Comparison of ENCODE assay signal across 8 cellular contexts in genomic region chr6:31794866-31795615, GRCh38. TPM values are rescaled to one million over a fixed set of nuclear protein-coding genes. Genes with fewer than 3 reads are reported as not detected.
DNase-seq lines count a peak whose midpoint lies in the region; ATAC-seq and TF ChIP-seq lines count a peak whose summit lies in the region.

No MANE protein-coding gene starts in this region.

- in situ Hi-C loops in transverse colon (cut with MboI; ENCODE audit: low pct_ligation_motif_present in 1 of 4, low pct_unique_long_range_greater_than_20kb in 1 of 4, low sequenced_read_pairs in 3 of 4) = no loop called here

- H3K4me3 Mint-ChIP-seq in CD4-positive, CD25-positive, alpha-beta regulatory T cell = peak overlapping the region; percentile 91 to 100 (median 98)
- peak overlapping the region; percentile 99 for H3K4me3 Mint-ChIP-seq in chondrocyte (ENCODE audit: unreplicated experiment)

- peaks cover 9 to 61% (median 36%) of the 10 kb centered on the region in 4 donors for H3K4me1 Mint-ChIP-seq in CD4-positive, CD25-positive, alpha-beta regulatory T cell
- peaks cover 25% of the 10 kb centered on the region for H3K4me1 Mint-ChIP-seq in chondrocyte (ENCODE audit: low read depth)

- DNase-seq in CD4-positive, CD25-positive, alpha-beta regulatory T cell = no peak
- peak; percentile 33 for DNase-seq in NCI-H226
- peak; percentile 87 for DNase-seq in chondrocyte (ENCODE audit: low spot score)
- DNase-seq in lower lobe of right lung = no peak
- no peak for DNase-seq in transverse colon
- DNase-seq in middle frontal gyrus (ENCODE audit: extremely low spot score, low spot score) = no peak

- peaks cover 0 to 2% (median 0%) of the 10 kb centered on the region in 7 donors for H3K9me3 Mint-ChIP-seq in CD4-positive, CD25-positive, alpha-beta regulatory T cell
- no peaks in the 10 kb centered on the region for H3K9me3 Mint-ChIP-seq in chondrocyte (ENCODE audit: low read depth)

- ATAC-seq in CD4-positive, CD25-positive, alpha-beta regulatory T cell (ENCODE audit: low read depth in 2 of 2) = no peak
- ATAC-seq in GM21390 (IDR thresholded peaks at IDR 0.05; ENCODE audit: unreplicated experiment) (peak; percentile 20), lower lobe of right lung (peak; percentile 3 to 49), HG02852 (IDR thresholded peaks at IDR 0.05; ENCODE audit: unreplicated experiment) (no peak)

- no peak for TF ChIP-seq POLR2A in transverse colon (IDR thresholded peaks at IDR 0.05)

- no peaks in the 10 kb centered on the region for H3K27me3 ChIP-seq in CD4-positive, CD25-positive, alpha-beta regulatory T cell (ENCODE audit: control insufficient read depth, insufficient read depth, low read length)
- no peaks in the 10 kb centered on the region for H3K27me3 ChIP-seq in lower lobe of right lung (ENCODE audit: low read depth)
- no peaks in the 10 kb centered on the region for H3K27me3 ChIP-seq in transverse colon

- H3K27ac ChIP-seq in CD4-positive, CD25-positive, alpha-beta regulatory T cell (ENCODE audit: insufficient read depth, low read length, poor library complexity, severe bottlenecking) = peak overlapping the region; percentile 90
- peak overlapping the region; percentile 98 for H3K27ac ChIP-seq in lower lobe of right lung
- H3K27ac ChIP-seq in transverse colon = peak overlapping the region; percentile 93 to 97 (median 95)

- no peak for TF ChIP-seq EP300 in transverse colon (IDR thresholded peaks at IDR 0.05; ENCODE audit: low read depth)

- TF ChIP-seq CTCF in chondrocyte (IDR thresholded peaks at IDR 0.05) = no peak
- no peak for TF ChIP-seq CTCF in lower lobe of right lung (IDR thresholded peaks at IDR 0.05)
- TF ChIP-seq CTCF in transverse colon (IDR thresholded peaks at IDR 0.05) = no peak

- H3K27ac Mint-ChIP-seq in CD4-positive, CD25-positive, alpha-beta regulatory T cell = peak overlapping the region; percentile 99
- peak overlapping the region; percentile 100 for H3K27ac Mint-ChIP-seq in chondrocyte (ENCODE audit: unreplicated experiment)

- intact Hi-C loops in lower lobe of right lung (cut with DNase I) (no loop called here), transverse colon (cut with DNase I; ENCODE audit: low total_unique reads) (no loop called here)

- peaks cover 8% of the 10 kb centered on the region for H3K36me3 ChIP-seq in CD4-positive, CD25-positive, alpha-beta regulatory T cell (ENCODE audit: control insufficient read depth, insufficient read depth, low read length)
- H3K36me3 ChIP-seq in lower lobe of right lung (peaks cover 32% of the 10 kb centered on the region), transverse colon (peaks cover 0 to 7% (median 3%) of the 10 kb centered on the region in 4 donors)

- peak overlapping the region; percentile 80 for H3K4me3 ChIP-seq in CD4-positive, CD25-positive, alpha-beta regulatory T cell (ENCODE audit: low read depth, low read length)
- H3K4me3 ChIP-seq in lower lobe of right lung (peak overlapping the region; percentile 94), transverse colon (peak overlapping the region; percentile 70 to 99 (median 89))

- peaks cover 11% of the 10 kb centered on the region for H3K36me3 Mint-ChIP-seq in CD4-positive, CD25-positive, alpha-beta regulatory T cell
- H3K36me3 Mint-ChIP-seq in chondrocyte (ENCODE audit: low read depth) = peaks cover 11% of the 10 kb centered on the region

- WGBS in transverse colon (ENCODE audit: low coverage in 1 of 2), 2 donors = 0 to 1% methylated on average over 3 to 44 of the region's 44 CpGs

- no peaks in the 10 kb centered on the region for H3K27me3 Mint-ChIP-seq in CD4-positive, CD25-positive, alpha-beta regulatory T cell
- no peaks in the 10 kb centered on the region for H3K27me3 Mint-ChIP-seq in chondrocyte (ENCODE audit: low read depth)

- H3K9me3 ChIP-seq in CD4-positive, CD25-positive, alpha-beta regulatory T cell (ENCODE audit: control insufficient read depth in 2 of 2, low read length in 2 of 2) = no peaks in the 10 kb centered on the region
- H3K9me3 ChIP-seq in lower lobe of right lung = no peaks in the 10 kb centered on the region
- H3K9me3 ChIP-seq in transverse colon = no peaks in the 10 kb centered on the region

- peaks cover 46% of the 10 kb centered on the region for H3K4me1 ChIP-seq in CD4-positive, CD25-positive, alpha-beta regulatory T cell (ENCODE audit: control insufficient read depth, insufficient read depth, low read length, poor library complexity, severe bottlenecking)
- peaks cover 30% of the 10 kb centered on the region for H3K4me1 ChIP-seq in lower lobe of right lung
- peaks cover 12 to 19% (median 15%) of the 10 kb centered on the region in 4 donors for H3K4me1 ChIP-seq in transverse colon

RNA-seq across cellular contexts. Expression of gene VARS1, which starts 0.5 kb away (rescaled TPM):
- total RNA-seq in CD4-positive, CD25-positive, alpha-beta regulatory T cell = 63.4 TPM
- 10 to 100 TPM; 27.1 to 45.1 (median 29.9) TPM for polyA plus RNA-seq in CD4-positive, CD25-positive, alpha-beta regulatory T cell
- total RNA-seq in chondrocyte (71.1 to 101 TPM (median 71.9 TPM) in 3 replicates), lower lobe of right lung (44.1 TPM), transverse colon (10 to 100 TPM; 18.0 to 54.7 (median 31.1) TPM)

RNA-seq across cellular contexts. Expression of gene LSM2, which starts 11.7 kb away (rescaled TPM):
- 29.3 TPM for total RNA-seq in CD4-positive, CD25-positive, alpha-beta regulatory T cell
- 100 to 1,000 TPM in 1 of 4 donors, 10 to 100 TPM in 3; 80.0 to 122 (median 87.5) TPM for polyA plus RNA-seq in CD4-positive, CD25-positive, alpha-beta regulatory T cell
- total RNA-seq in chondrocyte (35.0 to 42.5 TPM (median 35.7 TPM) in 3 replicates), lower lobe of right lung (30.5 TPM), transverse colon (10 to 100 TPM; 23.5 to 43.0 (median 34.8) TPM)

RNA-seq across cellular contexts. Expression of gene VWA7, which starts 17.9 kb away (rescaled TPM):
- 6.8 TPM for total RNA-seq in CD4-positive, CD25-positive, alpha-beta regulatory T cell
- polyA plus RNA-seq in CD4-positive, CD25-positive, alpha-beta regulatory T cell = 1 to 10 TPM in 3 of 4 donors, under 1 TPM in 1; 0.91 to 1.2 (median 1.2) TPM
- total RNA-seq in chondrocyte = 0.15 to 0.62 TPM (median 0.17 TPM) in 3 replicates
- 4.2 TPM for total RNA-seq in lower lobe of right lung
- total RNA-seq in transverse colon = 10 to 100 TPM in 2 of 4 donors, 1 to 10 TPM in 2; 7.6 to 22.1 (median 9.6) TPM

RNA-seq across cellular contexts. Expression of gene HSPA1L, which starts 20.0 kb away (rescaled TPM):
- 5.5 TPM for total RNA-seq in CD4-positive, CD25-positive, alpha-beta regulatory T cell
- polyA plus RNA-seq in CD4-positive, CD25-positive, alpha-beta regulatory T cell = 1 to 10 TPM; 2.2 to 4.2 (median 3.5) TPM
- total RNA-seq in chondrocyte (0.89 to 1.5 TPM (median 1.00 TPM) in 3 replicates), lower lobe of right lung (2.5 TPM), transverse colon (under 1 TPM in 2 of 4 donors, not detected in 2; 0.64 to 0.68 TPM)

RNA-seq across cellular contexts. Expression of gene HSPA1A, which starts 20.3 kb away (rescaled TPM):
- 30.6 TPM for total RNA-seq in CD4-positive, CD25-positive, alpha-beta regulatory T cell
- 10 to 100 TPM; 65.7 to 93.0 (median 80.5) TPM for polyA plus RNA-seq in CD4-positive, CD25-positive, alpha-beta regulatory T cell
- total RNA-seq in chondrocyte = 23.0 to 46.3 TPM (median 46.2 TPM) in 3 replicates
- total RNA-seq in lower lobe of right lung = 230 TPM
- total RNA-seq in transverse colon = 100 to 1,000 TPM; 192 to 247 (median 221) TPM

Comparison
In these comparisons a context has a peak if more than half of its experiments do, and no peak if none do; other contexts are left out.
1. ATAC-seq: peak in GM21390 (single experiment) and lower lobe of right lung (2 of 2); none in CD4-positive, CD25-positive, alpha-beta regulatory T cell (0 of 2) and HG02852 (single experiment).
2. DNase-seq: peak in NCI-H226 (single experiment) and chondrocyte (single experiment); none in CD4-positive, CD25-positive, alpha-beta regulatory T cell (0 of 3), lower lobe of right lung (single experiment), transverse colon (single experiment) and middle frontal gyrus (single experiment).
3. Peak in every context shown above with its lines, with median percentiles within 50 percentile points of each other: H3K27ac ChIP-seq and H3K4me3 ChIP-seq.